Comparison of ENCODE assay signal across 17 cellular contexts in genomic region chr10:75712241-75712880, GRCh38.
DNase-seq lines count a peak whose midpoint lies in the region; ATAC-seq and TF ChIP-seq lines count a peak whose summit lies in the region.
"Had no signal": no experiment of that assay in that cellular context is flagged by ENCODE, and none has a peak within 500 bp of the region (broad histone marks: within the 10 kb centered on the region; RNA-seq: fewer than 3 reads in every experiment).

No MANE protein-coding gene starts in this region.

- H3K4me1 Mint-ChIP-seq in brain = peaks cover 60% of the 10 kb centered on the region
- H3K4me1 Mint-ChIP-seq: activated CD4-positive, alpha-beta memory T cell treated with anti-CD3 and anti-CD28 coated beads, Interleukin-2, amount 10 ng/mL, durations not matched to agents 7 days and 5 days; central memory CD8-positive, alpha-beta T cell had no signal

- peak overlapping the region; percentile 39 to 74 (median 57) for H3K4me3 Mint-ChIP-seq in brain
- H3K4me3 Mint-ChIP-seq: activated CD4-positive, alpha-beta memory T cell treated with anti-CD3 and anti-CD28 coated beads, Interleukin-2, amount 10 ng/mL, durations not matched to agents 7 days and 5 days; activated T-cell treated with anti-CD3 and anti-CD28 coated beads, Interleukin-2, amount 50 U/mL, for 72 hours; central memory CD8-positive, alpha-beta T cell had no signal

- intact Hi-C loops in psoas muscle (cut with DNase I) = no loop called here

- peak; percentile 76 for DNase-seq in NCI-H146 treated with DMSO at 0.1 percent for 48 hours (lab: John Stamatoyannopoulos, UW; ENCODE audit: unreplicated experiment)
- DNase-seq in psoas muscle = peak; percentile 13 to 50
- DNase-seq in OCI-M2 (lab: John Stamatoyannopoulos, UW; ENCODE audit: unreplicated experiment) = no peak
- DNase-seq in GOT3 (lab: John Stamatoyannopoulos, UW) = no peak
- DNase-seq in activated CD8-positive, alpha-beta memory T cell treated with anti-CD3 and anti-CD28 coated beads, Interleukin-2, amount 50 U/mL, for 48 hours = no peak
- DNase-seq: activated CD4-positive, alpha-beta memory T cell treated with anti-CD3 and anti-CD28 coated beads, Interleukin-2, amount 10 ng/mL, durations not matched to agents 7 days and 5 days; activated T-cell treated with anti-CD3 and anti-CD28 coated beads, Interleukin-2, amount 50 U/mL, for 72 hours; AML-193; Karpas-422; NCI-H446 treated with DMSO at 0.1 percent for 48 hours; stimulated activated CD4-positive, alpha-beta T cell treated with anti-CD3 and anti-CD28 coated beads, Interleukin-2, amount 100 ng/mL, for 24 hours had no signal

- peaks cover 17% of the 10 kb centered on the region for H3K27me3 Mint-ChIP-seq in brain

- H3K4me1 ChIP-seq in iPS-20b (ENCODE audit: insufficient read depth, low read length) = peaks cover 26% of the 10 kb centered on the region; the same call in 1 of the 2 replicates
- H3K4me1 ChIP-seq in psoas muscle = no peaks in the 10 kb centered on the region
- H3K4me1 ChIP-seq: right atrium auricular region had no signal

- H3K9ac ChIP-seq in iPS-20b (ENCODE audit: low read depth, low read length) = peak overlapping the region; percentile 25; the same call in 1 of the 2 replicates

- WGBS in psoas muscle, 3 donors = 25 to 32% (median 29%) methylated on average over 22 of the region's 22 CpGs

- no peak for TF ChIP-seq CTCF in brain (conservative IDR thresholded peaks at IDR 0.05)
- no peak for TF ChIP-seq CTCF in psoas muscle (IDR thresholded peaks at IDR 0.05)

- no peaks in the 10 kb centered on the region for H3K9me3 ChIP-seq in iPS-20b (ENCODE audit: insufficient read depth, low read depth, low read length)
- H3K9me3 ChIP-seq in psoas muscle = no peaks in the 10 kb centered on the region
- H3K9me3 ChIP-seq: right atrium auricular region had no signal

- no peaks in the 10 kb centered on the region for H3K36me3 ChIP-seq in iPS-20b (ENCODE audit: insufficient read depth, low read depth, low read length)
- H3K36me3 ChIP-seq in psoas muscle (ENCODE audit: insufficient read depth in 1 of 2, low read depth in 1 of 2) = no peaks in the 10 kb centered on the region
- H3K36me3 ChIP-seq: right atrium auricular region had no signal

- H3K36me3 Mint-ChIP-seq in brain = no peaks in the 10 kb centered on the region

- H3K27ac ChIP-seq in iPS-20b (ENCODE audit: low read length) (no peak overlapping the region), psoas muscle (no peak overlapping the region)
- H3K27ac ChIP-seq: right atrium auricular region had no signal

- H3K27ac Mint-ChIP-seq in brain = peak overlapping the region in 3 of 5 experiments; percentile 72 to 91 (median 87)
- H3K27ac Mint-ChIP-seq: activated CD4-positive, alpha-beta memory T cell treated with anti-CD3 and anti-CD28 coated beads, Interleukin-2, amount 10 ng/mL, durations not matched to agents 7 days and 5 days; activated T-cell treated with anti-CD3 and anti-CD28 coated beads, Interleukin-2, amount 50 U/mL, for 72 hours had no signal

- no peak overlapping the region for H3K4me3 ChIP-seq in iPS-20b (ENCODE audit: low read length)
- no peak overlapping the region for H3K4me3 ChIP-seq in psoas muscle

- 0 out of 2 replicates have a peak, but pooled peaks cover 5% of the 10 kb centered on the region for H3K27me3 ChIP-seq in iPS-20b (ENCODE audit: insufficient read depth, low read length)
- H3K27me3 ChIP-seq in psoas muscle (ENCODE audit: insufficient read depth in 3 of 3, low read length in 2 of 3) = peaks cover 0 to 19% (median 0%) of the 10 kb centered on the region in 3 donors
- H3K27me3 ChIP-seq: right atrium auricular region had no signal

- peaks cover 0 to 5% (median 0%) of the 10 kb centered on the region in 5 experiments for H3K9me3 Mint-ChIP-seq in brain
- H3K9me3 Mint-ChIP-seq: activated CD4-positive, alpha-beta memory T cell treated with anti-CD3 and anti-CD28 coated beads, Interleukin-2, amount 10 ng/mL, durations not matched to agents 7 days and 5 days; activated T-cell treated with anti-CD3 and anti-CD28 coated beads, Interleukin-2, amount 50 U/mL, for 72 hours; central memory CD8-positive, alpha-beta T cell had no signal

- ATAC-seq in psoas muscle (no peak), GM19463 (IDR thresholded peaks at IDR 0.05; ENCODE audit: unreplicated experiment) (no peak)
- ATAC-seq: activated T-cell treated with anti-CD3 and anti-CD28 coated beads, Interleukin-2, amount 50 U/mL, for 72 hours; SK-N-SH treated with all-trans-retinoic acid at 6 μM for 48 hours had no signal

Comparison
In these comparisons a context has a peak if more than half of its experiments do, and no peak if none do; other contexts are left out.
1. DNase-seq: peak in NCI-H146 treated with DMSO at 0.1 percent for 48 hours (single experiment) and psoas muscle (2 of 2); none in OCI-M2 (single experiment), GOT3 (single experiment) and activated CD8-positive, alpha-beta memory T cell treated with anti-CD3 and anti-CD28 coated beads, Interleukin-2, amount 50 U/mL, for 48 hours (single experiment).